16 cellular contexts compared by ENCODE assay signal in the genomic region with DNA sequence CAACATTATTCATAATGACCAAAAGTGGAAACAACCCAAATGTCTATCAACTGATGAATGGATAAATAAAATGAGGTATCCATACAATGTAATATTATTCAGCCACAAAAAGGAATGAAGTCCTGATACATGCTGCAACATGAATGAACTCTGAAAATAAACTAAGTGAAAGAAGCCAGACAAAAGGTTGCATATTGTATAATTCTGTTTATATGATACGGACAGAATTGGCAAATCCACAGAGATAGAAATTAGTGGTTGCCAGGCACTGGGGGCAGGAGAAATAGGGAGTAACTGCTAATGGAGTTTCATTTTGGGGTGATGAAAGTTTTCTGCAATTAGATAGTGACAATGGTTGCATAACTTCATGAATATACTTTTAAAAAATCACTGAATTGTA. TPM values are rescaled to one million over a fixed set of nuclear protein-coding genes. Genes with fewer than 3 reads are reported as not detected.
DNase-seq lines count a peak whose midpoint lies in the region; TF ChIP-seq lines count a peak whose summit lies in the region.
"Had no signal": no experiment of that assay in that cellular context is flagged by ENCODE, and none has a peak within 500 bp of the region (broad histone marks: within the 10 kb centered on the region; RNA-seq: fewer than 3 reads in every experiment).

No MANE protein-coding gene starts in this region.

- peaks cover 4 to 6% (median 5%) of the 10 kb centered on the region in 3 experiments; a peak in 5 of 7 replicates for H3K36me3 Mint-ChIP-seq in H9 (ENCODE audit: insufficient read depth in 1 of 3, low read depth in 3 of 3)

- H3K79me2 ChIP-seq in H9 (ENCODE audit: insufficient read depth, low read length), result no peaks in the 10 kb centered on the region

- no peak overlapping the region for H3K23ac ChIP-seq in H9 (ENCODE audit: insufficient read length, low read depth, low read length)

- H3K4me1 ChIP-seq in adipocyte (ENCODE audit: control insufficient read depth, insufficient read depth, low read length) (peaks cover 12% of the 10 kb centered on the region), H9 (ENCODE audit: insufficient read depth, low read length) (no peaks in the 10 kb centered on the region)
- H3K4me1 ChIP-seq: Caco-2 had no signal

- no peak overlapping the region for H3K14ac ChIP-seq in H9 (ENCODE audit: insufficient read depth, low read length)

- H3K9me3 ChIP-seq in adipocyte (ENCODE audit: control insufficient read depth, low read length), result no peaks in the 10 kb centered on the region
- H3K9me3 ChIP-seq in H9 (ENCODE audit: control insufficient read depth, low read depth, low read length), result no peaks in the 10 kb centered on the region
- H3K9me3 ChIP-seq: Caco-2 had no signal

- no peak overlapping the region for H3T11ph ChIP-seq in H9 (ENCODE audit: low read length)

- H3K23me2 ChIP-seq in H9 (ENCODE audit: insufficient read length, low read depth, low read length, poor library complexity, severe bottlenecking), result no peaks in the 10 kb centered on the region

- no peak overlapping the region for H2BK120ac ChIP-seq in H9 (ENCODE audit: low read depth, low read length, poor library complexity, severe bottlenecking)

- no peaks in the 10 kb centered on the region for H3K36me3 ChIP-seq in adipocyte (ENCODE audit: control insufficient read depth, insufficient read depth, low read length, severe bottlenecking)

- no peak overlapping the region for H2AFZ ChIP-seq in H9 (ENCODE audit: low read length)

- DNase-seq in adipocyte (ENCODE audit: low read depth) (peak; percentile 7), epithelial cell of esophagus (ENCODE audit: low read depth) (peak; percentile 37), fibroblast of peridontal ligament (ENCODE audit: extremely low read depth) (peak; percentile 66), iris pigment epithelial cell (ENCODE audit: low read depth) (peak; percentile 6), H9 (no peak), NCI-H1930 (lab: John Stamatoyannopoulos, UW) (no peak), EL (no peak)
- DNase-seq: ACHN; AML-193; Caco-2; CD4-positive, alpha-beta T cell; DMS79; GF-D8; GOT3; H7 had no signal

- no peak overlapping the region for H2AK5ac ChIP-seq in H9 (ENCODE audit: insufficient read length, low read length)

- no peak overlapping the region for H2BK20ac ChIP-seq in H9 (ENCODE audit: low read depth, low read length, poor library complexity, severe bottlenecking)

- H3K27me3 Mint-ChIP-seq in H9 (ENCODE audit: low read depth), result no peaks in the 10 kb centered on the region
- H3K27me3 Mint-ChIP-seq: CD4-positive, alpha-beta T cell had no signal

- no peak overlapping the region for H4K91ac ChIP-seq in H9 (ENCODE audit: insufficient read length, low read depth, low read length)

- H3K4me3 Mint-ChIP-seq in H9, result no peak overlapping the region
- H3K4me3 Mint-ChIP-seq: CD4-positive, alpha-beta T cell had no signal

- H3K4me3 ChIP-seq in adipocyte (ENCODE audit: low read length) (no peak overlapping the region), epithelial cell of esophagus (ENCODE audit: low read length) (no peak overlapping the region)

- H3K27me3 ChIP-seq in adipocyte (replicated peaks; ENCODE audit: control insufficient read depth, insufficient read depth, low read length), result no peaks in the 10 kb centered on the region
- H3K27me3 ChIP-seq in H9 (ENCODE audit: insufficient read depth, low read length), result no peaks in the 10 kb centered on the region

- no CpG with 5 or more reads among the region's 1 CpG for WGBS in H9 (ENCODE audit: extremely low coverage, insufficient read length, low lambda C conversion rate)

- no peaks in the 10 kb centered on the region for H3K79me1 ChIP-seq in H9 (ENCODE audit: insufficient read depth, low read depth, low read length, poor library complexity, severe bottlenecking)

- no peak overlapping the region for H3K4me2 ChIP-seq in H9 (ENCODE audit: insufficient read depth, insufficient read length, low read length)

- no peak overlapping the region for H3K56ac ChIP-seq in H9 (ENCODE audit: insufficient read length, low read depth, low read length)

- no peak overlapping the region for H4K5ac ChIP-seq in H9 (ENCODE audit: insufficient read length, low read depth, low read length)

- H3K9ac ChIP-seq in adipocyte (ENCODE audit: low read length) (no peak overlapping the region), H9 (ENCODE audit: extremely low read depth, insufficient read length, low read length) (no peak overlapping the region)

- no peak overlapping the region for H3K27ac ChIP-seq in H9 (ENCODE audit: insufficient read length, low read depth, low read length)
- H3K27ac ChIP-seq: C4-2B had no signal

- H3K27ac Mint-ChIP-seq in H9, result no peak overlapping the region; a peak in 2 of 7 replicates
- H3K27ac Mint-ChIP-seq: CD4-positive, alpha-beta T cell had no signal

- H3K4me1 Mint-ChIP-seq in H9, result no peaks in the 10 kb centered on the region

- H4K8ac ChIP-seq in H9 (replicated peaks; ENCODE audit: insufficient read length, low read depth, low read length), result no peak overlapping the region

- no peak for TF ChIP-seq CTCF in epithelial cell of esophagus (IDR thresholded peaks at IDR 0.05; ENCODE audit: insufficient read depth, low read depth, low read length, missing control alignments)
- TF ChIP-seq CTCF in H9 (conservative IDR thresholded peaks at IDR 0.05), result no peak

- no peak overlapping the region for H2BK15ac ChIP-seq in H9 (ENCODE audit: low read depth, low read length)

- no peaks in the 10 kb centered on the region for H3K9me3 Mint-ChIP-seq in H9
- H3K9me3 Mint-ChIP-seq: CD4-positive, alpha-beta T cell had no signal

- H3K18ac ChIP-seq in H9 (ENCODE audit: insufficient read length, low read depth, low read length), result no peak overlapping the region

- H3K4ac ChIP-seq in H9 (ENCODE audit: low read depth, low read length), result no peak overlapping the region

- H2BK5ac ChIP-seq in H9 (ENCODE audit: insufficient read length, low read length), result no peak overlapping the region

- H4K20me1 ChIP-seq in H9 (ENCODE audit: control insufficient read depth, insufficient read depth, insufficient read length), result no peaks in the 10 kb centered on the region

- no peak overlapping the region for H2BK12ac ChIP-seq in H9 (ENCODE audit: insufficient read length, low read depth, low read length)

RNA-seq across cellular contexts. Expression of a gene that starts 47.0 kb away (rescaled TPM):
- total RNA-seq in H9 (2021), result 3.7 and 4.0 TPM in 2 replicates

RNA-seq across cellular contexts. Expression of a gene that starts 47.3 kb away (rescaled TPM):
- 13.5 and 14.1 TPM in 2 replicates for total RNA-seq in H9 (2021)

Comparison
In these comparisons a context has a peak if more than half of its experiments do, and no peak if none do; other contexts are left out.
1. DNase-seq: peak in adipocyte (single experiment), epithelial cell of esophagus (single experiment), fibroblast of peridontal ligament (single experiment) and iris pigment epithelial cell (single experiment); none in H9 (single experiment), NCI-H1930 (0 of 2) and EL (single experiment).